In the genomic region with DNA sequence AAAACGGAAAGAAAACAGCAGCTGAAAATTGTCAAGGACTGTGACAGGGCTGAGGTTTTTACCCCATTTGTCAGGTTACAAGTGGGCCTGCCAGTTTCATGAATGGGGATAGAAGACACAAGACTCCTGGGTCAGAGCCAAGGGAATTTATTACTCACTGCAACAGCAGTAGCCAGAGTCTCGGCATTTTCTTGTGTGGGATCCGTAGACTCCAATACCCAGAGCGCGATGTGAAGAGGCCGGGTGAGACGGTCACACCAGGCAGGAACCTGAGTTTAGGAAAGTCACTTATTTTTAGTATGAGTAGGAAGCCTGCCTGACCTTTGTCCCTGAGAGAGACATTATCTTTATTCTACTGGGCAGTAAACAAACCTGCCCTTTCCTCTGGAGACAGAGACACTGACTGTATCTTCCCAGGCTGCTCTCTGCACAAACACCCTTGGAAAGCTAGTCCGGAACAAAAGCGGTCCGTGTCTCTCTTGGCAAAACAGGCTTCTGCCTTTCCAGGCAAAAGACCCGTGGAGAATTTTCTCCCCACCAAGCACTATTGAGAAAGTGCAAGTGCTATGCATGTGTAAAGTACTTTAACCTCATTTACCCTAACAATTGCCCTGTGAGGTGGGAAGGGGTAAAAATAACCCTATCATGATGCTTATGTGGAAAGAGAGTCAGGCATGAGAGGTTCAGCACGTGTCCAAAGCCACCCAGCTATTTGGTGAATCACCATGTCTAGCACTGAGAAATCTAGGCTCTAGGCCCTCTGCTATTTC, we compare ENCODE assay signal across 12 cellular contexts. TPM values are rescaled to one million over a fixed set of nuclear protein-coding genes. Genes with fewer than 3 reads are reported as not detected.
DNase-seq lines count a peak whose midpoint lies in the region; ATAC-seq and TF ChIP-seq lines count a peak whose summit lies in the region.
"Had no signal": no experiment of that assay in that cellular context is flagged by ENCODE, and none has a peak within 500 bp of the region (broad histone marks: within the 10 kb centered on the region; RNA-seq: fewer than 3 reads in every experiment).

No MANE protein-coding gene starts in this region.

- POLR2A ChIA-PET in MCF 10A (lab: Yijun Ruan, JAX), result interaction anchor here (0.6 to 4.5 kb wide), 4 partner anchors 10 to 53 kb away, joined by 3 to 31 read pairs (median 4); no protein-coding TSS in a partner anchor

- no peak for ATAC-seq in GM21576 (IDR thresholded peaks at IDR 0.05; ENCODE audit: unreplicated experiment)

- H3K9me3 Mint-ChIP-seq in MCF 10A (ENCODE audit: unreplicated experiment), result no peaks in the 10 kb centered on the region

- H3K9me3 ChIP-seq in skeletal muscle tissue (ENCODE audit: control insufficient read depth in 3 of 3, low read length in 3 of 3), result no peaks in the 10 kb centered on the region
- H3K9me3 ChIP-seq: tibial nerve had no signal

- no peak for TF ChIP-seq CTCF in MCF 10A (IDR thresholded peaks at IDR 0.05; ENCODE audit: unreplicated experiment)

- no peaks in the 10 kb centered on the region for H3K36me3 ChIP-seq in skeletal muscle tissue (ENCODE audit: control insufficient read depth in 3 of 3, insufficient read depth in 3 of 3, low read length in 3 of 3)
- H3K36me3 ChIP-seq: tibial nerve had no signal

- H3K9ac ChIP-seq in skeletal muscle tissue (ENCODE audit: low read depth in 1 of 3, low read length in 3 of 3), result peak overlapping the region; percentile 44 to 76 (median 58)

- no peak overlapping the region for H3K27ac Mint-ChIP-seq in MCF 10A (ENCODE audit: low read depth, unreplicated experiment)

- BruUV-seq in MCF 10A (replicated peaks; lab: Mats Ljungman, UMichigan), result no TSS peak

- intact Hi-C loops in MCF 10A (cut with micrococcal nuclease), result no loop called here

- DNase-seq in GM04504 (ENCODE audit: low read depth) (peak; percentile 75), MCF 10A (ENCODE audit: unreplicated experiment) (peak; percentile 84), kidney glomerular epithelial cell (lab: John Stamatoyannopoulos, UW) (peak; percentile 6), cerebellar cortex (ENCODE audit: low spot score) (no peak), NCI-H2081 treated with DMSO at 0.1 percent for 48 hours (lab: John Stamatoyannopoulos, UW) (no peak), NCI-H1417 treated with DMSO at 0.1 percent for 48 hours (lab: John Stamatoyannopoulos, UW) (no peak)
- DNase-seq: activated CD4-positive, alpha-beta T cell treated with anti-CD3 and anti-CD28 coated beads, Interleukin-2, amount 50 U/mL, for 48 hours; NK-92 treated with Interleukin-12 subunit alpha and Interleukin-12 subunit beta, amount 100 ng/mL, for 24 hours had no signal

- H3K27me3 ChIP-seq in skeletal muscle tissue (ENCODE audit: control insufficient read depth in 3 of 3, insufficient read depth in 3 of 3, low read length in 3 of 3), result no peaks in the 10 kb centered on the region
- H3K27me3 ChIP-seq: tibial nerve had no signal

- H3K4me3 ChIP-seq in skeletal muscle tissue (ENCODE audit: low read length in 3 of 3), result peak overlapping the region; percentile 1 to 58 (median 24)
- H3K4me3 ChIP-seq: tibial nerve had no signal

- H3K27me3 Mint-ChIP-seq in MCF 10A (ENCODE audit: insufficient read depth, unreplicated experiment), result no peaks in the 10 kb centered on the region

- peaks cover 40 to 62% (median 50%) of the 10 kb centered on the region in 3 donors for H3K4me1 ChIP-seq in skeletal muscle tissue (ENCODE audit: control insufficient read depth in 3 of 3, insufficient read depth in 3 of 3, low read length in 3 of 3)

- peaks cover 30% of the 10 kb centered on the region for H3K4me1 Mint-ChIP-seq in MCF 10A (ENCODE audit: insufficient read depth, unreplicated experiment)

- H3K4me3 Mint-ChIP-seq in MCF 10A (ENCODE audit: unreplicated experiment), result no peak overlapping the region

- H3K36me3 Mint-ChIP-seq in MCF 10A (ENCODE audit: insufficient read depth, unreplicated experiment), result no peaks in the 10 kb centered on the region

- peak overlapping the region; percentile 84 for H3K27ac ChIP-seq in skeletal muscle tissue (ENCODE audit: low read depth, low read length)
- H3K27ac ChIP-seq: HL-60 had no signal

- CTCF ChIA-PET in MCF 10A (lab: Yijun Ruan, JAX), result interaction anchor here (0.5 to 5.7 kb wide), 12 partner anchors 11 to 609 kb away, joined by 3 to 25 read pairs (median 4); no protein-coding TSS in a partner anchor

RNA-seq across cellular contexts. Expression of gene JCAD, which starts 58.4 kb away (rescaled TPM):
- total RNA-seq in MCF 10A (2022) (0.25 and 0.26 TPM in 2 replicates), skeletal muscle tissue (19.8 TPM)

Comparison
In these comparisons a context has a peak if more than half of its experiments do, and no peak if none do; other contexts are left out.
1. DNase-seq: peak in GM04504 (single experiment), MCF 10A (single experiment) and kidney glomerular epithelial cell (single experiment); none in cerebellar cortex (single experiment), NCI-H2081 treated with DMSO at 0.1 percent for 48 hours (single experiment) and NCI-H1417 treated with DMSO at 0.1 percent for 48 hours (single experiment).
2. RNA of gene JCAD, which starts 58.4 kb away (total RNA-seq): 19.8 TPM in skeletal muscle tissue (single experiment); 0.25 to 0.26 TPM in MCF 10A; every median in the first group is over 10 times any median in the second.